ENCODE assay signal across 1 cellular context in the genomic region with DNA sequence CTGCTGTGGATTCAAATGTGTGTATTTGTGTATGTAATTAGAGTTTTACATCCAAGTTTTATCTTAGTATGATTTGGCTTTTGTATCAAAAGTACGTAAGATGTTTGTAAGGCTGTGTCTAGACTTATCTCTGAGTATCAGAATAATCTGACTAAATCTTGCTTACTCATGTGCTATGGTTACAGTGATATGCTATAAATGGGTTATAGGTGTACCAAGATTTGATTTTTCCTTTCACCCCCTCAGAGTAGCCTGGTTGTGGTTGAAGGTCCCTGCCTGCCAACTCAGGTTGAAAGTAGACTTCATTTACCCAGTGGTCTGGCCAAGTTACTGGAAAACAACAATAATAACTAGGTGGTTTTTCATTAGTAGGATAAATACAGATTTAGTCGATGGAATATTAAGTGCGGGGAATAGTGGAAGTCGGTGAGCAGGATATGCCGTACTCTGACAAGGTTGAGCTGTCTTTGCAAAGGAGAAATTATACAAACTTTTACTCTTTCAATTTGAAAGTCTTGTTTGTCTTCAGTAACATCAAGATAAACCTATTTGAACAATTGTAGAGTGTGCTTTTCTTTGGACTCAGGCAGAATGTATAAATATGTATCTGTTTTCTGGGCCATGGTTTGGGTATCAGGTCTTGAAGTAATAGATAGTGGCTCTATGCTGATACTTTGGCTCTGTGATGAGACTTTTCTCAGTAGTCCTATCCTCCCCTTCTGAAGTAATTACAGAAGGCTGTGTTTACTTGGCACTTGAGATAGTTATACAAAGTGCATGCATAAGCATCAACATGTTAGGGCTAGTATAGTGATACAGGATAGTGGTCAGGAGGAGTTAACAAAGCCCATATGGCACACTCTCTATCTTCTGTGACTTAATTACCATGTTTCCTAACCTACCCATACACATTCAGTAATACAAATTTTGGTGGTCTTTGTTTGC.
A peak's percentile ranks its signal among the peaks of the same experiment; 100 is the strongest.
TF ChIP-seq lines count a peak whose summit lies in the region.

No MANE protein-coding gene starts in this region.

TF ChIP-seq in K562, 482 proteins besides CTCF, POLR2A, EP300 and RAD21 (continued from another document and continues in another):
- TF ChIP-seq, protein P1, sequence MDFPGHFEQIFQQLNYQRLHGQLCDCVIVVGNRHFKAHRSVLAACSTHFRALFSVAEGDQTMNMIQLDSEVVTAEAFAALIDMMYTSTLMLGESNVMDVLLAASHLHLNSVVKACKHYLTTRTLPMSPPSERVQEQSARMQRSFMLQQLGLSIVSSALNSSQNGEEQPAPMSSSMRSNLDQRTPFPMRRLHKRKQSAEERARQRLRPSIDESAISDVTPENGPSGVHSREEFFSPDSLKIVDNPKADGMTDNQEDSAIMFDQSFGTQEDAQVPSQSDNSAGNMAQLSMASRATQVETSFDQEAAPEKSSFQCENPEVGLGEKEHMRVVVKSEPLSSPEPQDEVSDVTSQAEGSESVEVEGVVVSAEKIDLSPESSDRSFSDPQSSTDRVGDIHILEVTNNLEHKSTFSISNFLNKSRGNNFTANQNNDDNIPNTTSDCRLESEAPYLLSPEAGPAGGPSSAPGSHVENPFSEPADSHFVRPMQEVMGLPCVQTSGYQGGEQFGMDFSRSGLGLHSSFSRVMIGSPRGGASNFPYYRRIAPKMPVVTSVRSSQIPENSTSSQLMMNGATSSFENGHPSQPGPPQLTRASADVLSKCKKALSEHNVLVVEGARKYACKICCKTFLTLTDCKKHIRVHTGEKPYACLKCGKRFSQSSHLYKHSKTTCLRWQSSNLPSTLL (IDR thresholded peaks at IDR 0.05), result no peak
- TF ChIP-seq, protein P2, sequence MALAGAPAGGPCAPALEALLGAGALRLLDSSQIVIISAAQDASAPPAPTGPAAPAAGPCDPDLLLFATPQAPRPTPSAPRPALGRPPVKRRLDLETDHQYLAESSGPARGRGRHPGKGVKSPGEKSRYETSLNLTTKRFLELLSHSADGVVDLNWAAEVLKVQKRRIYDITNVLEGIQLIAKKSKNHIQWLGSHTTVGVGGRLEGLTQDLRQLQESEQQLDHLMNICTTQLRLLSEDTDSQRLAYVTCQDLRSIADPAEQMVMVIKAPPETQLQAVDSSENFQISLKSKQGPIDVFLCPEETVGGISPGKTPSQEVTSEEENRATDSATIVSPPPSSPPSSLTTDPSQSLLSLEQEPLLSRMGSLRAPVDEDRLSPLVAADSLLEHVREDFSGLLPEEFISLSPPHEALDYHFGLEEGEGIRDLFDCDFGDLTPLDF (CRISPR knock-in tag; IDR thresholded peaks at IDR 0.05), result no peak
- TF ChIP-seq TRIM24 (IDR thresholded peaks at IDR 0.05) (0 out of 4 replicates have a peak, but pooled peaks of 1 of the 2 experiments have one; percentile 46), NFE2 (IDR thresholded peaks at IDR 0.05; ENCODE audit: low read depth) (peak; percentile 64), ZSCAN29 (IDR thresholded peaks at IDR 0.05) (no peak), STAT5A (IDR thresholded peaks at IDR 0.05; ENCODE audit: borderline replicate concordance, low read length) (no peak), SMARCA4 (IDR thresholded peaks at IDR 0.05) (no peak), CHCHD3 (CRISPR knock-in tag; IDR thresholded peaks at IDR 0.05) (no peak), KAT7 (CRISPR knock-in tag; IDR thresholded peaks at IDR 0.05; ENCODE audit: borderline replicate concordance) (no peak), ZNF347 (CRISPR knock-in tag; IDR thresholded peaks at IDR 0.05; ENCODE audit: low read depth) (no peak), FOXM1 (IDR thresholded peaks at IDR 0.05; ENCODE audit: low read depth) (peak; percentile 44; the same call in 1 of the 2 replicates), FOXM1 (CRISPR knock-in tag; IDR thresholded peaks at IDR 0.05; ENCODE audit: low read depth) (no peak), SAP30 (IDR thresholded peaks at IDR 0.05; ENCODE audit: borderline replicate concordance, insufficient read depth, low read depth, low read length, poor library complexity, severe bottlenecking) (no peak), ARHGAP35 (IDR thresholded peaks at IDR 0.05; ENCODE audit: partially characterized antibody) (no peak), ZNF785 (CRISPR knock-in tag; IDR thresholded peaks at IDR 0.05) (no peak), CBX3 (IDR thresholded peaks at IDR 0.05; ENCODE audit: borderline replicate concordance in 1 of 2, low read length in 2 of 2) (peak in 1 of 2 experiments; percentile 82; a peak in 1 of 3 replicates), SMAD4 (CRISPR knock-in tag; conservative IDR thresholded peaks at IDR 0.05) (no peak), ERF (CRISPR knock-in tag; IDR thresholded peaks at IDR 0.05) (no peak), KDM1A (IDR thresholded peaks at IDR 0.05) (peak; percentile 27 to 44; a peak in 1 of 4 replicates), ZNF316 (IDR thresholded peaks at IDR 0.05) (peak; percentile 44), MTF1 (CRISPR knock-in tag; IDR thresholded peaks at IDR 0.05; ENCODE audit: borderline replicate concordance) (no peak), TEAD1 (CRISPR knock-in tag; IDR thresholded peaks at IDR 0.05) (no peak), C11orf30 (IDR thresholded peaks at IDR 0.05; ENCODE audit: low read depth) (peak; percentile 16; the same call in 1 of the 2 replicates), CEBPG (CRISPR knock-in tag; IDR thresholded peaks at IDR 0.05) (no peak), CEBPG (tag; conservative IDR thresholded peaks at IDR 0.05 in 1 of 2, IDR thresholded peaks at IDR 0.05 in 1 of 2) (no peak), GATAD2B (IDR thresholded peaks at IDR 0.05; ENCODE audit: borderline replicate concordance) (no peak), SIX5 (IDR thresholded peaks at IDR 0.05; ENCODE audit: borderline replicate concordance in 1 of 2, insufficient read depth in 1 of 2, low read depth in 1 of 2, low read length in 2 of 2) (no peak), RHOXF2B (CRISPR knock-in tag; conservative IDR thresholded peaks at IDR 0.05) (no peak), BRD4 (IDR thresholded peaks at IDR 0.05) (no peak), ZNF584 (CRISPR knock-in tag; IDR thresholded peaks at IDR 0.05; ENCODE audit: low read depth) (no peak), SPI1 (IDR thresholded peaks at IDR 0.05; ENCODE audit: borderline replicate concordance, low read depth, low read length) (no peak), EGR1 (conservative IDR thresholded peaks at IDR 0.05) (no peak), POLR2G (IDR thresholded peaks at IDR 0.05; ENCODE audit: low read depth, low read length) (no peak), NR1H2 (CRISPR knock-in tag; IDR thresholded peaks at IDR 0.05) (no peak)
- TF ChIP-seq, protein P3, sequence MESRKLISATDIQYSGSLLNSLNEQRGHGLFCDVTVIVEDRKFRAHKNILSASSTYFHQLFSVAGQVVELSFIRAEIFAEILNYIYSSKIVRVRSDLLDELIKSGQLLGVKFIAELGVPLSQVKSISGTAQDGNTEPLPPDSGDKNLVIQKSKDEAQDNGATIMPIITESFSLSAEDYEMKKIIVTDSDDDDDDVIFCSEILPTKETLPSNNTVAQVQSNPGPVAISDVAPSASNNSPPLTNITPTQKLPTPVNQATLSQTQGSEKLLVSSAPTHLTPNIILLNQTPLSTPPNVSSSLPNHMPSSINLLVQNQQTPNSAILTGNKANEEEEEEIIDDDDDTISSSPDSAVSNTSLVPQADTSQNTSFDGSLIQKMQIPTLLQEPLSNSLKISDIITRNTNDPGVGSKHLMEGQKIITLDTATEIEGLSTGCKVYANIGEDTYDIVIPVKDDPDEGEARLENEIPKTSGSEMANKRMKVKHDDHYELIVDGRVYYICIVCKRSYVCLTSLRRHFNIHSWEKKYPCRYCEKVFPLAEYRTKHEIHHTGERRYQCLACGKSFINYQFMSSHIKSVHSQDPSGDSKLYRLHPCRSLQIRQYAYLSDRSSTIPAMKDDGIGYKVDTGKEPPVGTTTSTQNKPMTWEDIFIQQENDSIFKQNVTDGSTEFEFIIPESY (CRISPR knock-in tag; IDR thresholded peaks at IDR 0.05), result no peak
- TF ChIP-seq, protein P4, sequence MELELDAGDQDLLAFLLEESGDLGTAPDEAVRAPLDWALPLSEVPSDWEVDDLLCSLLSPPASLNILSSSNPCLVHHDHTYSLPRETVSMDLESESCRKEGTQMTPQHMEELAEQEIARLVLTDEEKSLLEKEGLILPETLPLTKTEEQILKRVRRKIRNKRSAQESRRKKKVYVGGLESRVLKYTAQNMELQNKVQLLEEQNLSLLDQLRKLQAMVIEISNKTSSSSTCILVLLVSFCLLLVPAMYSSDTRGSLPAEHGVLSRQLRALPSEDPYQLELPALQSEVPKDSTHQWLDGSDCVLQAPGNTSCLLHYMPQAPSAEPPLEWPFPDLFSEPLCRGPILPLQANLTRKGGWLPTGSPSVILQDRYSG (tag; conservative IDR thresholded peaks at IDR 0.05; ENCODE audit: low read depth), result no peak
- TF ChIP-seq, protein P5, sequence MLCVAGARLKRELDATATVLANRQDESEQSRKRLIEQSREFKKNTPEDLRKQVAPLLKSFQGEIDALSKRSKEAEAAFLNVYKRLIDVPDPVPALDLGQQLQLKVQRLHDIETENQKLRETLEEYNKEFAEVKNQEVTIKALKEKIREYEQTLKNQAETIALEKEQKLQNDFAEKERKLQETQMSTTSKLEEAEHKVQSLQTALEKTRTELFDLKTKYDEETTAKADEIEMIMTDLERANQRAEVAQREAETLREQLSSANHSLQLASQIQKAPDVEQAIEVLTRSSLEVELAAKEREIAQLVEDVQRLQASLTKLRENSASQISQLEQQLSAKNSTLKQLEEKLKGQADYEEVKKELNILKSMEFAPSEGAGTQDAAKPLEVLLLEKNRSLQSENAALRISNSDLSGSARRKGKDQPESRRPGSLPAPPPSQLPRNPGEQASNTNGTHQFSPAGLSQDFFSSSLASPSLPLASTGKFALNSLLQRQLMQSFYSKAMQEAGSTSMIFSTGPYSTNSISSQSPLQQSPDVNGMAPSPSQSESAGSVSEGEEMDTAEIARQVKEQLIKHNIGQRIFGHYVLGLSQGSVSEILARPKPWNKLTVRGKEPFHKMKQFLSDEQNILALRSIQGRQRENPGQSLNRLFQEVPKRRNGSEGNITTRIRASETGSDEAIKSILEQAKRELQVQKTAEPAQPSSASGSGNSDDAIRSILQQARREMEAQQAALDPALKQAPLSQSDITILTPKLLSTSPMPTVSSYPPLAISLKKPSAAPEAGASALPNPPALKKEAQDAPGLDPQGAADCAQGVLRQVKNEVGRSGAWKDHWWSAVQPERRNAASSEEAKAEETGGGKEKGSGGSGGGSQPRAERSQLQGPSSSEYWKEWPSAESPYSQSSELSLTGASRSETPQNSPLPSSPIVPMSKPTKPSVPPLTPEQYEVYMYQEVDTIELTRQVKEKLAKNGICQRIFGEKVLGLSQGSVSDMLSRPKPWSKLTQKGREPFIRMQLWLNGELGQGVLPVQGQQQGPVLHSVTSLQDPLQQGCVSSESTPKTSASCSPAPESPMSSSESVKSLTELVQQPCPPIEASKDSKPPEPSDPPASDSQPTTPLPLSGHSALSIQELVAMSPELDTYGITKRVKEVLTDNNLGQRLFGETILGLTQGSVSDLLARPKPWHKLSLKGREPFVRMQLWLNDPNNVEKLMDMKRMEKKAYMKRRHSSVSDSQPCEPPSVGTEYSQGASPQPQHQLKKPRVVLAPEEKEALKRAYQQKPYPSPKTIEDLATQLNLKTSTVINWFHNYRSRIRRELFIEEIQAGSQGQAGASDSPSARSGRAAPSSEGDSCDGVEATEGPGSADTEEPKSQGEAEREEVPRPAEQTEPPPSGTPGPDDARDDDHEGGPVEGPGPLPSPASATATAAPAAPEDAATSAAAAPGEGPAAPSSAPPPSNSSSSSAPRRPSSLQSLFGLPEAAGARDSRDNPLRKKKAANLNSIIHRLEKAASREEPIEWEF (CRISPR knock-in tag; IDR thresholded peaks at IDR 0.05), result no peak
- TF ChIP-seq, protein P6, sequence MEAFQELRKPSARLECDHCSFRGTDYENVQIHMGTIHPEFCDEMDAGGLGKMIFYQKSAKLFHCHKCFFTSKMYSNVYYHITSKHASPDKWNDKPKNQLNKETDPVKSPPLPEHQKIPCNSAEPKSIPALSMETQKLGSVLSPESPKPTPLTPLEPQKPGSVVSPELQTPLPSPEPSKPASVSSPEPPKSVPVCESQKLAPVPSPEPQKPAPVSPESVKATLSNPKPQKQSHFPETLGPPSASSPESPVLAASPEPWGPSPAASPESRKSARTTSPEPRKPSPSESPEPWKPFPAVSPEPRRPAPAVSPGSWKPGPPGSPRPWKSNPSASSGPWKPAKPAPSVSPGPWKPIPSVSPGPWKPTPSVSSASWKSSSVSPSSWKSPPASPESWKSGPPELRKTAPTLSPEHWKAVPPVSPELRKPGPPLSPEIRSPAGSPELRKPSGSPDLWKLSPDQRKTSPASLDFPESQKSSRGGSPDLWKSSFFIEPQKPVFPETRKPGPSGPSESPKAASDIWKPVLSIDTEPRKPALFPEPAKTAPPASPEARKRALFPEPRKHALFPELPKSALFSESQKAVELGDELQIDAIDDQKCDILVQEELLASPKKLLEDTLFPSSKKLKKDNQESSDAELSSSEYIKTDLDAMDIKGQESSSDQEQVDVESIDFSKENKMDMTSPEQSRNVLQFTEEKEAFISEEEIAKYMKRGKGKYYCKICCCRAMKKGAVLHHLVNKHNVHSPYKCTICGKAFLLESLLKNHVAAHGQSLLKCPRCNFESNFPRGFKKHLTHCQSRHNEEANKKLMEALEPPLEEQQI (IDR thresholded peaks at IDR 0.05), result peak; percentile 93
- TF ChIP-seq, protein P7, sequence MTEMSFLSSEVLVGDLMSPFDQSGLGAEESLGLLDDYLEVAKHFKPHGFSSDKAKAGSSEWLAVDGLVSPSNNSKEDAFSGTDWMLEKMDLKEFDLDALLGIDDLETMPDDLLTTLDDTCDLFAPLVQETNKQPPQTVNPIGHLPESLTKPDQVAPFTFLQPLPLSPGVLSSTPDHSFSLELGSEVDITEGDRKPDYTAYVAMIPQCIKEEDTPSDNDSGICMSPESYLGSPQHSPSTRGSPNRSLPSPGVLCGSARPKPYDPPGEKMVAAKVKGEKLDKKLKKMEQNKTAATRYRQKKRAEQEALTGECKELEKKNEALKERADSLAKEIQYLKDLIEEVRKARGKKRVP (CRISPR knock-in tag; IDR thresholded peaks at IDR 0.05), result no peak
- TF ChIP-seq, protein P8, sequence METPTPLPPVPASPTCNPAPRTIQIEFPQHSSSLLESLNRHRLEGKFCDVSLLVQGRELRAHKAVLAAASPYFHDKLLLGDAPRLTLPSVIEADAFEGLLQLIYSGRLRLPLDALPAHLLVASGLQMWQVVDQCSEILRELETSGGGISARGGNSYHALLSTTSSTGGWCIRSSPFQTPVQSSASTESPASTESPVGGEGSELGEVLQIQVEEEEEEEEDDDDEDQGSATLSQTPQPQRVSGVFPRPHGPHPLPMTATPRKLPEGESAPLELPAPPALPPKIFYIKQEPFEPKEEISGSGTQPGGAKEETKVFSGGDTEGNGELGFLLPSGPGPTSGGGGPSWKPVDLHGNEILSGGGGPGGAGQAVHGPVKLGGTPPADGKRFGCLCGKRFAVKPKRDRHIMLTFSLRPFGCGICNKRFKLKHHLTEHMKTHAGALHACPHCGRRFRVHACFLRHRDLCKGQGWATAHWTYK (CRISPR knock-in tag; IDR thresholded peaks at IDR 0.05), result no peak
- TF ChIP-seq, protein P9, sequence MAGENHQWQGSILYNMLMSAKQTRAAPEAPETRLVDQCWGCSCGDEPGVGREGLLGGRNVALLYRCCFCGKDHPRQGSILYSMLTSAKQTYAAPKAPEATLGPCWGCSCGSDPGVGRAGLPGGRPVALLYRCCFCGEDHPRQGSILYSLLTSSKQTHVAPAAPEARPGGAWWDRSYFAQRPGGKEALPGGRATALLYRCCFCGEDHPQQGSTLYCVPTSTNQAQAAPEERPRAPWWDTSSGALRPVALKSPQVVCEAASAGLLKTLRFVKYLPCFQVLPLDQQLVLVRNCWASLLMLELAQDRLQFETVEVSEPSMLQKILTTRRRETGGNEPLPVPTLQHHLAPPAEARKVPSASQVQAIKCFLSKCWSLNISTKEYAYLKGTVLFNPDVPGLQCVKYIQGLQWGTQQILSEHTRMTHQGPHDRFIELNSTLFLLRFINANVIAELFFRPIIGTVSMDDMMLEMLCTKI (IDR thresholded peaks at IDR 0.05; ENCODE audit: partially characterized antibody), result no peak
